In genomic region chr12:89756638-89757321, GRCh38 we compare ENCODE assay signal across 8 cellular contexts. TPM values are rescaled to one million over a fixed set of nuclear protein-coding genes. Genes with fewer than 3 reads are reported as not detected.
DNase-seq lines count a peak whose midpoint lies in the region; ATAC-seq and TF ChIP-seq lines count a peak whose summit lies in the region.

No MANE protein-coding gene starts in this region.

- peak overlapping the region; percentile 70 for H3K27ac ChIP-seq in mesodermal cell (ENCODE audit: low read depth, low read length, severe bottlenecking)

- H3K4me1 ChIP-seq in mesodermal cell (ENCODE audit: control insufficient read depth, insufficient read depth, low read length, poor library complexity, severe bottlenecking): peaks cover 5% of the 10 kb centered on the region

- no peaks in the 10 kb centered on the region for H3K9me3 ChIP-seq in mesodermal cell (ENCODE audit: control insufficient read depth, low read length)

- peak; percentile 3 for DNase-seq in stimulated activated naive CD4-positive, alpha-beta T cell treated with Interleukin-2 at 50 U/mL for 16 hours (lab: John Stamatoyannopoulos, UW)
- no peak for DNase-seq in stimulated activated naive CD4-positive, alpha-beta T cell (lab: John Stamatoyannopoulos, UW)
- peak; percentile 93 for DNase-seq in NCI-H226
- peak; percentile 97 for DNase-seq in astrocyte of the spinal cord (ENCODE audit: low read depth, low spot score)
- no peak for DNase-seq in NCI-H524 (lab: John Stamatoyannopoulos, UW)
- no peak for DNase-seq in DMS153 (lab: John Stamatoyannopoulos, UW)

- peak; percentile 89 for ATAC-seq in HG02678 (IDR thresholded peaks at IDR 0.05; ENCODE audit: unreplicated experiment)

- TF ChIP-seq CTCF in astrocyte of the spinal cord (IDR thresholded peaks at IDR 0.05; ENCODE audit: low read depth, low read length): no peak

- H3K4me3 ChIP-seq in astrocyte of the spinal cord (ENCODE audit: low read depth, low read length): no peak overlapping the region
- H3K4me3 ChIP-seq in mesodermal cell (ENCODE audit: extremely low read depth, insufficient read depth, low read length, poor library complexity, severe bottlenecking): no peak overlapping the region

- no peaks in the 10 kb centered on the region for H3K36me3 ChIP-seq in mesodermal cell (ENCODE audit: control insufficient read depth, insufficient read depth, low read length)

- WGBS in mesodermal cell (ENCODE audit: insufficient coverage in 2 of 2), 2 experiments: 92 to 93% methylated on average over 2 to 4 of the region's 4 CpGs

- in situ Hi-C loops in astrocyte of the spinal cord (cut with HindIII; ENCODE audit: low sequenced_read_pairs): no loop called here

RNA-seq across cellular contexts. Expression of gene ATP2B1, which starts 48.1 kb away (rescaled TPM):
- 91.4 TPM for polyA plus RNA-seq in mesodermal cell (2013, experiment 1 of 2)
- 106 TPM for polyA plus RNA-seq in mesodermal cell (2013, experiment 2 of 2)

Comparison
In these comparisons a context has a peak if more than half of its experiments do, and no peak if none do; other contexts are left out.
1. DNase-seq: peak in stimulated activated naive CD4-positive, alpha-beta T cell treated with Interleukin-2 at 50 U/mL for 16 hours (single experiment), NCI-H226 (single experiment) and astrocyte of the spinal cord (single experiment); none in stimulated activated naive CD4-positive, alpha-beta T cell (0 of 6), NCI-H524 (0 of 2) and DMS153 (single experiment).